In the genomic region with DNA sequence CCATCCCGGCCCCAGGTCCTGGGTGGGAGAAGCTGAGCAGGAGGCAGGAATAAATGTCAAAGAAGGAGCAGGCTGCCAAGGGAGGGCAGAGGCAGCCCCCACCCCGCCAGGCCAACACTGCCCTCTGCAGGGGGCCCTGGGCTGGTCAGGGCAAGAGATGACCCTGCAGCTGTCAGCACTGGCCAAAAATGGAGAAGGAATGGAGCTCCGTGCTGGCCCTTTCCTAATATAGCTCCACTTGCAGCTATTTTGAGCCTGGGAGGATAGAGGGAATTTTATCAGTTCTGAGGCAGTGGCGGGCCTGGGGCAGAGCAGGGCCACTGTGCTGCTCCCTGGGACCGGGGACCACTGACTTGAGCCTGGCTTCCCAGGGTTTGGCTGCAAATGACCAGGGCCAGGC, we compare ENCODE assay signal across 10 cellular contexts. TPM values are rescaled to one million over a fixed set of nuclear protein-coding genes. Genes with fewer than 3 reads are reported as not detected.
DNase-seq lines count a peak whose midpoint lies in the region; ATAC-seq and TF ChIP-seq lines count a peak whose summit lies in the region.
"Had no signal": no experiment of that assay in that cellular context is flagged by ENCODE, and none has a peak within 500 bp of the region (broad histone marks: within the 10 kb centered on the region; RNA-seq: fewer than 3 reads in every experiment).

No MANE protein-coding gene starts in this region.

- H3K4me1 Mint-ChIP-seq in activated naive CD8-positive, alpha-beta T cell treated with anti-CD3 and anti-CD28 coated beads, Interleukin-2, amount 50 U/mL, for 24 hours = peaks cover 2% of the 10 kb centered on the region

- no peak overlapping the region for H3K4me3 Mint-ChIP-seq in activated naive CD8-positive, alpha-beta T cell treated with anti-CD3 and anti-CD28 coated beads, Interleukin-2, amount 50 U/mL, for 24 hours

- ATAC-seq in Panc1 = 0 out of 2 replicates have a peak, but pooled peaks have one; percentile 27
- ATAC-seq in activated naive CD8-positive, alpha-beta T cell treated with anti-CD3 and anti-CD28 coated beads, Interleukin-2, amount 50 U/mL, for 24 hours = no peak

- peaks cover 7% of the 10 kb centered on the region for H3K27me3 Mint-ChIP-seq in activated naive CD8-positive, alpha-beta T cell treated with anti-CD3 and anti-CD28 coated beads, Interleukin-2, amount 50 U/mL, for 24 hours

- no peaks in the 10 kb centered on the region for H3K9me3 Mint-ChIP-seq in activated naive CD8-positive, alpha-beta T cell treated with anti-CD3 and anti-CD28 coated beads, Interleukin-2, amount 50 U/mL, for 24 hours

- CTCF ChIA-PET in Panc1 (lab: Charles Lee) = interaction anchor here (0.5 to 0.8 kb wide), 5 partner anchors 8 to 282 kb away, joined by 3 to 5 read pairs (median 3); no protein-coding TSS in a partner anchor

- TF ChIP-seq CTCF in GM13977 (IDR thresholded peaks at IDR 0.05; ENCODE audit: extremely low read depth, insufficient read depth, missing control alignments) (peak; percentile 35), Panc1 (IDR thresholded peaks at IDR 0.05) (no peak), sigmoid colon (IDR thresholded peaks at IDR 0.05) (peak; percentile 19 to 60 (median 33))

- WGBS in sigmoid colon, 2 donors = 51% methylated on average over 5 of the region's 5 CpGs

- H3K27me3 ChIP-seq in Panc1 (ENCODE audit: control insufficient read depth, insufficient read depth, low read length) (no peaks in the 10 kb centered on the region), sigmoid colon (no peaks in the 10 kb centered on the region)

- no peaks in the 10 kb centered on the region for H3K9me3 ChIP-seq in Panc1 (ENCODE audit: control insufficient read depth, insufficient read depth, low read depth, low read length)
- no peaks in the 10 kb centered on the region for H3K9me3 ChIP-seq in sigmoid colon

- in situ Hi-C loops in GM13977 (cut with MboI; ENCODE audit: low pct_unique_long_range_greater_than_20kb, low sequenced_read_pairs, unreplicated experiment) = no loop called here
- in situ Hi-C loops in Panc1 (cut with HindIII; ENCODE audit: low pct_unique_long_range_greater_than_20kb, low sequenced_read_pairs) = no loop called here

- H3K27ac ChIP-seq in Panc1 (ENCODE audit: low read length) (no peak overlapping the region), sigmoid colon (peak overlapping the region; percentile 88 to 95 (median 92))

- no peak overlapping the region for H3K4me3 ChIP-seq in Panc1 (ENCODE audit: low read depth in 2 of 2, low read length in 2 of 2)
- no peak overlapping the region for H3K4me3 ChIP-seq in sigmoid colon
- H3K4me3 ChIP-seq: skin epidermis had no signal

- no peak for TF ChIP-seq POLR2A in sigmoid colon (IDR thresholded peaks at IDR 0.05)

- TF ChIP-seq EP300 in sigmoid colon (IDR thresholded peaks at IDR 0.05) = no peak

- no peak overlapping the region for H3K27ac Mint-ChIP-seq in activated naive CD8-positive, alpha-beta T cell treated with anti-CD3 and anti-CD28 coated beads, Interleukin-2, amount 50 U/mL, for 24 hours

- H3K36me3 ChIP-seq in Panc1 (ENCODE audit: control insufficient read depth, insufficient read depth, low read length) (no peaks in the 10 kb centered on the region), sigmoid colon (peaks cover 0 to 13% (median 6%) of the 10 kb centered on the region in 4 donors)

- intact Hi-C loops in Panc1 (cut with micrococcal nuclease; ENCODE audit: unreplicated experiment) = loop anchor here (10.0 kb wide), 1 partner anchor 60 kb away; no protein-coding TSS in a partner anchor
- intact Hi-C loops in head of caudate nucleus (cut with DNase I) = loop anchor here (10.0 kb wide), 1 partner anchor 290 kb away; no protein-coding TSS in a partner anchor
- intact Hi-C loops in sigmoid colon (cut with DNase I) = loop anchor here (10.0 kb wide), 1 partner anchor 410 kb away; the partner anchor contains the start of genes GLUD1 and SHLD2

- DNase-seq in GM13977 (ENCODE audit: low spot score) = no peak
- DNase-seq in Panc1 (ENCODE audit: low read depth, low spot score) = no peak
- peak in 37 of 42 donors; percentile 33 to 87 (median 55) for DNase-seq in head of caudate nucleus
- peak; percentile 84 for DNase-seq in sigmoid colon
- DNase-seq in DMS153 (lab: John Stamatoyannopoulos, UW) = no peak
- no peak for DNase-seq in activated naive CD8-positive, alpha-beta T cell treated with anti-CD3 and anti-CD28 coated beads, Interleukin-2, amount 50 U/mL, for 24 hours
- no peak for DNase-seq in mesenteric fat pad (ENCODE audit: low spot score)
- no peak for DNase-seq in stimulated activated naive CD4-positive, alpha-beta T cell treated with Interleukin-2 at 50 U/mL for 16 hours (lab: John Stamatoyannopoulos, UW)

- POLR2A ChIA-PET in Panc1 (lab: Charles Lee) = no interaction called here

- BruUV-seq in Panc1 (replicated peaks; lab: Mats Ljungman, UMichigan) = no TSS peak

- no peaks in the 10 kb centered on the region for H3K36me3 Mint-ChIP-seq in activated naive CD8-positive, alpha-beta T cell treated with anti-CD3 and anti-CD28 coated beads, Interleukin-2, amount 50 U/mL, for 24 hours (ENCODE audit: low read depth)

- H3K4me1 ChIP-seq in Panc1 (ENCODE audit: control insufficient read depth, insufficient read depth, low read length) = peaks cover 23% of the 10 kb centered on the region
- peaks cover 0 to 99% (median 86%) of the 10 kb centered on the region in 4 donors for H3K4me1 ChIP-seq in sigmoid colon

RNA-seq across cellular contexts. Expression of gene LDB3, which starts 16.0 kb away (rescaled TPM):
- total RNA-seq in Panc1 (2021; ENCODE audit: unreplicated experiment) (0.15 TPM), sigmoid colon (10 to 100 TPM; 13.2 to 42.1 (median 22.4) TPM), mesenteric fat pad (1.3 TPM)
- polyA plus RNA-seq in Panc1 (2012; ENCODE audit: insufficient read length) = 0.31 TPM
- 1 to 10 TPM; 1.2 to 1.9 (median 1.8) TPM for polyA plus RNA-seq in sigmoid colon
- total RNA-seq: RPMI7951 had no signal

RNA-seq across cellular contexts. Expression of gene OPN4, which starts 30.0 kb away (rescaled TPM):
- total RNA-seq in Panc1 (2021; ENCODE audit: unreplicated experiment) (not detected), sigmoid colon (not detected), mesenteric fat pad (not detected)
- polyA plus RNA-seq in Panc1 (2012; ENCODE audit: insufficient read length) = not detected
- under 1 TPM in 1 of 3 donors, not detected in 2; 0.04 TPM for polyA plus RNA-seq in sigmoid colon
- total RNA-seq: RPMI7951 had no signal

Comparison
In these comparisons a context has a peak if more than half of its experiments do, and no peak if none do; other contexts are left out.
1. DNase-seq: peak in head of caudate nucleus (37 of 42) and sigmoid colon (single experiment); none in GM13977 (single experiment), Panc1 (single experiment), DMS153 (single experiment), activated naive CD8-positive, alpha-beta T cell treated with anti-CD3 and anti-CD28 coated beads, Interleukin-2, amount 50 U/mL, for 24 hours (single experiment), mesenteric fat pad (single experiment) and stimulated activated naive CD4-positive, alpha-beta T cell treated with Interleukin-2 at 50 U/mL for 16 hours (single experiment).